15 cellular contexts compared by ENCODE assay signal in genomic region chr21:45559216-45560105, GRCh38.
"Had no signal": no experiment of that assay in that cellular context is flagged by ENCODE, and none has a peak within 500 bp of the region (broad histone marks: within the 10 kb centered on the region; RNA-seq: fewer than 3 reads in every experiment).

No MANE protein-coding gene starts in this region.

- H3K4me3 Mint-ChIP-seq: brain; mesothelial cell of epicardium; stimulated activated naive B cell treated with anti-CD40 and anti-IgM and Interleukin-4, amounts not matched to agents 10 μg/mL and 1 μg/mL and 100 μg/mL, for 72 hours; T-cell had no signal

- DNase-seq: activated CD4-positive, alpha-beta T cell treated with anti-CD3 and anti-CD28 coated beads for 4 hours; amniotic stem cell; cerebellar nuclear complex; hippocampal formation; stimulated activated CD4-positive, alpha-beta T cell treated with anti-CD3 and anti-CD28 coated beads, Interleukin-2, amount 100 ng/mL, for 24 hours; stimulated activated naive B cell treated with anti-CD40 and anti-IgM and Interleukin-4, amounts not matched to agents 10 μg/mL and 1 μg/mL and 100 μg/mL, for 72 hours; T-cell; T1000; trophoblast cell had no signal

- H3K27ac ChIP-seq: neutrophil had no signal

- H3K27ac Mint-ChIP-seq: activated naive CD4-positive, alpha-beta T cell treated with anti-CD3 and anti-CD28 coated beads, Interleukin-2, amount 50 U/mL, for 72 hours; brain; mesothelial cell of epicardium; stimulated activated naive B cell treated with anti-CD40 and anti-IgM and Interleukin-4, amounts not matched to agents 10 μg/mL and 1 μg/mL and 100 μg/mL, for 72 hours; T-cell had no signal

- H3K9me3 ChIP-seq: neutrophil had no signal

- H3K36me3 Mint-ChIP-seq: brain; stimulated activated naive B cell treated with anti-CD40 and anti-IgM and Interleukin-4, amounts not matched to agents 10 μg/mL and 1 μg/mL and 100 μg/mL, for 72 hours; T-cell had no signal

- ATAC-seq: activated naive CD4-positive, alpha-beta T cell treated with anti-CD3 and anti-CD28 coated beads, Interleukin-2, amount 50 U/mL, for 72 hours; left colon; right cardiac atrium; stimulated activated naive B cell treated with anti-CD40 and anti-IgM and Interleukin-4, amounts not matched to agents 10 μg/mL and 1 μg/mL and 100 μg/mL, for 72 hours; T-cell had no signal

- H3K36me3 ChIP-seq: neutrophil had no signal
